In the genomic region with DNA sequence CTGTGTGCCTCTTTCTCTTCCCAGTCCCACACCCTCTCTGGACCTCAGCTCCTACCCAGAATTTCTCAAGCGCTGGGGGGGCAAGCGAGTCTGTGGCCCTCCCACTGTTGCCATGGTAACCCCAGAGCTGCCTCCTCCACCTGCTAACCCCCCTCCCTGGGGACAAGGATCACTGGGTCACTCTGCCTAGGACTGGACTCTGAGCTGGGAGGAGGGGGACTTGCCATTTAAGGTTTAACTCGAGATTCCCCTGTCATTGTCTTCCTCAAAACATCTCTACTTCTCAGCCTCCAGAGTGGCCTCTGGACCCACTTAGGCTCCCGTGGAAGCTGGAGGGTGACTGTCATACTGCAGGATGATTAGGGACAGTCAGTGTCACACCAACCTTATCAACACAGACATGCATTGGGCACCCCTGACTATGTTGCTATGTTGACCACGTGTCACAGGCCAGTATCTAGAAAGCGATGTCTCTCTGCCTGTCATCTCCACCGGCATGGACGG, we compare ENCODE assay signal across 1 cellular context.
TF ChIP-seq lines count a peak whose summit lies in the region.

No MANE protein-coding gene starts in this region.

TF ChIP-seq in HepG2, 621 proteins besides CTCF, POLR2A, EP300 and RAD21 (continued from another document and continues in another):
- TF ChIP-seq, protein P1, sequence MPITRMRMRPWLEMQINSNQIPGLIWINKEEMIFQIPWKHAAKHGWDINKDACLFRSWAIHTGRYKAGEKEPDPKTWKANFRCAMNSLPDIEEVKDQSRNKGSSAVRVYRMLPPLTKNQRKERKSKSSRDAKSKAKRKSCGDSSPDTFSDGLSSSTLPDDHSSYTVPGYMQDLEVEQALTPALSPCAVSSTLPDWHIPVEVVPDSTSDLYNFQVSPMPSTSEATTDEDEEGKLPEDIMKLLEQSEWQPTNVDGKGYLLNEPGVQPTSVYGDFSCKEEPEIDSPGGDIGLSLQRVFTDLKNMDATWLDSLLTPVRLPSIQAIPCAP (CRISPR knock-in tag; IDR thresholded peaks at IDR 0.05; ENCODE audit: low read depth), result no peak
- peak; percentile 85 for TF ChIP-seq RXRA (CRISPR knock-in tag; IDR thresholded peaks at IDR 0.05)
- TF ChIP-seq SOX6 (IDR thresholded peaks at IDR 0.05), result no peak
- peak; percentile 80 for TF ChIP-seq SOX6 (CRISPR knock-in tag; IDR thresholded peaks at IDR 0.05)
- TF ChIP-seq ZNF558 (CRISPR knock-in tag; IDR thresholded peaks at IDR 0.05; ENCODE audit: borderline replicate concordance), result no peak
- TF ChIP-seq CAMTA2 (CRISPR knock-in tag; IDR thresholded peaks at IDR 0.05; ENCODE audit: borderline replicate concordance), result no peak
- no peak for TF ChIP-seq DNMT3B (CRISPR knock-in tag; conservative IDR thresholded peaks at IDR 0.05)
- TF ChIP-seq ZNF350 (CRISPR knock-in tag; IDR thresholded peaks at IDR 0.05; ENCODE audit: borderline replicate concordance, low read depth), result peak; percentile 39; the same call in 1 of the 2 replicates
- no peak for TF ChIP-seq RORA (CRISPR knock-in tag; IDR thresholded peaks at IDR 0.05)
- peak; percentile 38 for TF ChIP-seq SKI (IDR thresholded peaks at IDR 0.05; ENCODE audit: partially characterized antibody)
- no peak for TF ChIP-seq IKZF4 (CRISPR knock-in tag; IDR thresholded peaks at IDR 0.05; ENCODE audit: borderline replicate concordance, low read depth, not compliant biosample characterization)
- TF ChIP-seq ZNF546 (CRISPR knock-in tag; conservative IDR thresholded peaks at IDR 0.05), result no peak
- TF ChIP-seq RBM22 (optimal IDR thresholded peaks at IDR 0.05; ENCODE audit: low read length), result no peak
- TF ChIP-seq, protein P2, sequence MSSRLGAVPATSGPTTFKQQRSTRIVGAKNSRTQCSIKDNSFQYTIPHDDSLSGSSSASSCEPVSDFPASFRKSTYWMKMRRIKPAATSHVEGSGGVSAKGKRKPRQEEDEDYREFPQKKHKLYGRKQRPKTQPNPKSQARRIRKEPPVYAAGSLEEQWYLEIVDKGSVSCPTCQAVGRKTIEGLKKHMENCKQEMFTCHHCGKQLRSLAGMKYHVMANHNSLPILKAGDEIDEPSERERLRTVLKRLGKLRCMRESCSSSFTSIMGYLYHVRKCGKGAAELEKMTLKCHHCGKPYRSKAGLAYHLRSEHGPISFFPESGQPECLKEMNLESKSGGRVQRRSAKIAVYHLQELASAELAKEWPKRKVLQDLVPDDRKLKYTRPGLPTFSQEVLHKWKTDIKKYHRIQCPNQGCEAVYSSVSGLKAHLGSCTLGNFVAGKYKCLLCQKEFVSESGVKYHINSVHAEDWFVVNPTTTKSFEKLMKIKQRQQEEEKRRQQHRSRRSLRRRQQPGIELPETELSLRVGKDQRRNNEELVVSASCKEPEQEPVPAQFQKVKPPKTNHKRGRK (CRISPR knock-in tag; IDR thresholded peaks at IDR 0.05), result no peak
- no peak for TF ChIP-seq ZFP37 (CRISPR knock-in tag; IDR thresholded peaks at IDR 0.05; ENCODE audit: borderline replicate concordance)
- TF ChIP-seq, protein P3, sequence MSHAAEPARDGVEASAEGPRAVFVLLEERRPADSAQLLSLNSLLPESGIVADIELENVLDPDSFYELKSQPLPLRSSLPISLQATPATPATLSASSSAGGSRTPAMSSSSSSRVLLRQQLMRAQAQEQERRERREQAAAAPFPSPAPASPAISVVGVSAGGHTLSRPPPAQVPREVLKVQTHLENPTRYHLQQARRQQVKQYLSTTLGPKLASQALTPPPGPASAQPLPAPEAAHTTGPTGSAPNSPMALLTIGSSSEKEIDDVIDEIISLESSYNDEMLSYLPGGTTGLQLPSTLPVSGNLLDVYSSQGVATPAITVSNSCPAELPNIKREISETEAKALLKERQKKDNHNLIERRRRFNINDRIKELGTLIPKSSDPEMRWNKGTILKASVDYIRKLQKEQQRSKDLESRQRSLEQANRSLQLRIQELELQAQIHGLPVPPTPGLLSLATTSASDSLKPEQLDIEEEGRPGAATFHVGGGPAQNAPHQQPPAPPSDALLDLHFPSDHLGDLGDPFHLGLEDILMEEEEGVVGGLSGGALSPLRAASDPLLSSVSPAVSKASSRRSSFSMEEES (CRISPR knock-in tag; IDR thresholded peaks at IDR 0.05), result no peak
- no peak for TF ChIP-seq BHLHE40 (IDR thresholded peaks at IDR 0.05; ENCODE audit: low read length)
- peak; percentile 63; the same call in 1 of the 2 replicates for TF ChIP-seq YEATS4 (CRISPR knock-in tag; IDR thresholded peaks at IDR 0.05; ENCODE audit: borderline replicate concordance)
- no peak for TF ChIP-seq ZBTB21 (CRISPR knock-in tag; IDR thresholded peaks at IDR 0.05)
- TF ChIP-seq ZNF737 (CRISPR knock-in tag; IDR thresholded peaks at IDR 0.05; ENCODE audit: borderline replicate concordance), result no peak
- no peak for TF ChIP-seq ZNF616 (CRISPR knock-in tag; IDR thresholded peaks at IDR 0.05; ENCODE audit: low read depth)
- no peak for TF ChIP-seq FOXA1 (IDR thresholded peaks at IDR 0.05)
- no peak for TF ChIP-seq FOXA1 (CRISPR knock-in tag; IDR thresholded peaks at IDR 0.05)
- no peak for TF ChIP-seq ZNF75D (CRISPR knock-in tag; IDR thresholded peaks at IDR 0.05; ENCODE audit: borderline replicate concordance)
- TF ChIP-seq, protein P4, sequence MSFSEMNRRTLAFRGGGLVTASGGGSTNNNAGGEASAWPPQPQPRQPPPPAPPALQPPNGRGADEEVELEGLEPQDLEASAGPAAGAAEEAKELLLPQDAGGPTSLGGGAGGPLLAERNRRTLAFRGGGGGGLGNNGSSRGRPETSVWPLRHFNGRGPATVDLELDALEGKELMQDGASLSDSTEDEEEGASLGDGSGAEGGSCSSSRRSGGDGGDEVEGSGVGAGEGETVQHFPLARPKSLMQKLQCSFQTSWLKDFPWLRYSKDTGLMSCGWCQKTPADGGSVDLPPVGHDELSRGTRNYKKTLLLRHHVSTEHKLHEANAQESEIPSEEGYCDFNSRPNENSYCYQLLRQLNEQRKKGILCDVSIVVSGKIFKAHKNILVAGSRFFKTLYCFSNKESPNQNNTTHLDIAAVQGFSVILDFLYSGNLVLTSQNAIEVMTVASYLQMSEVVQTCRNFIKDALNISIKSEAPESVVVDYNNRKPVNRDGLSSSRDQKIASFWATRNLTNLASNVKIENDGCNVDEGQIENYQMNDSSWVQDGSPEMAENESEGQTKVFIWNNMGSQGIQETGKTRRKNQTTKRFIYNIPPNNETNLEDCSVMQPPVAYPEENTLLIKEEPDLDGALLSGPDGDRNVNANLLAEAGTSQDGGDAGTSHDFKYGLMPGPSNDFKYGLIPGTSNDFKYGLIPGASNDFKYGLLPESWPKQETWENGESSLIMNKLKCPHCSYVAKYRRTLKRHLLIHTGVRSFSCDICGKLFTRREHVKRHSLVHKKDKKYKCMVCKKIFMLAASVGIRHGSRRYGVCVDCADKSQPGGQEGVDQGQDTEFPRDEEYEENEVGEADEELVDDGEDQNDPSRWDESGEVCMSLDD (CRISPR knock-in tag; IDR thresholded peaks at IDR 0.05; ENCODE audit: borderline replicate concordance), result no peak
- TF ChIP-seq, protein P5, sequence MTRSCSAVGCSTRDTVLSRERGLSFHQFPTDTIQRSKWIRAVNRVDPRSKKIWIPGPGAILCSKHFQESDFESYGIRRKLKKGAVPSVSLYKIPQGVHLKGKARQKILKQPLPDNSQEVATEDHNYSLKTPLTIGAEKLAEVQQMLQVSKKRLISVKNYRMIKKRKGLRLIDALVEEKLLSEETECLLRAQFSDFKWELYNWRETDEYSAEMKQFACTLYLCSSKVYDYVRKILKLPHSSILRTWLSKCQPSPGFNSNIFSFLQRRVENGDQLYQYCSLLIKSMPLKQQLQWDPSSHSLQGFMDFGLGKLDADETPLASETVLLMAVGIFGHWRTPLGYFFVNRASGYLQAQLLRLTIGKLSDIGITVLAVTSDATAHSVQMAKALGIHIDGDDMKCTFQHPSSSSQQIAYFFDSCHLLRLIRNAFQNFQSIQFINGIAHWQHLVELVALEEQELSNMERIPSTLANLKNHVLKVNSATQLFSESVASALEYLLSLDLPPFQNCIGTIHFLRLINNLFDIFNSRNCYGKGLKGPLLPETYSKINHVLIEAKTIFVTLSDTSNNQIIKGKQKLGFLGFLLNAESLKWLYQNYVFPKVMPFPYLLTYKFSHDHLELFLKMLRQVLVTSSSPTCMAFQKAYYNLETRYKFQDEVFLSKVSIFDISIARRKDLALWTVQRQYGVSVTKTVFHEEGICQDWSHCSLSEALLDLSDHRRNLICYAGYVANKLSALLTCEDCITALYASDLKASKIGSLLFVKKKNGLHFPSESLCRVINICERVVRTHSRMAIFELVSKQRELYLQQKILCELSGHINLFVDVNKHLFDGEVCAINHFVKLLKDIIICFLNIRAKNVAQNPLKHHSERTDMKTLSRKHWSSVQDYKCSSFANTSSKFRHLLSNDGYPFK (CRISPR knock-in tag; IDR thresholded peaks at IDR 0.05; ENCODE audit: borderline replicate concordance), result no peak
- no peak for TF ChIP-seq POLR2AphosphoS5 (IDR thresholded peaks at IDR 0.05; ENCODE audit: low read depth, low read length)
- TF ChIP-seq BCL6 (CRISPR knock-in tag; IDR thresholded peaks at IDR 0.05), result peak; percentile 65
- TF ChIP-seq ZFP36L1 (CRISPR knock-in tag; IDR thresholded peaks at IDR 0.05), result no peak
- TF ChIP-seq, protein P6, sequence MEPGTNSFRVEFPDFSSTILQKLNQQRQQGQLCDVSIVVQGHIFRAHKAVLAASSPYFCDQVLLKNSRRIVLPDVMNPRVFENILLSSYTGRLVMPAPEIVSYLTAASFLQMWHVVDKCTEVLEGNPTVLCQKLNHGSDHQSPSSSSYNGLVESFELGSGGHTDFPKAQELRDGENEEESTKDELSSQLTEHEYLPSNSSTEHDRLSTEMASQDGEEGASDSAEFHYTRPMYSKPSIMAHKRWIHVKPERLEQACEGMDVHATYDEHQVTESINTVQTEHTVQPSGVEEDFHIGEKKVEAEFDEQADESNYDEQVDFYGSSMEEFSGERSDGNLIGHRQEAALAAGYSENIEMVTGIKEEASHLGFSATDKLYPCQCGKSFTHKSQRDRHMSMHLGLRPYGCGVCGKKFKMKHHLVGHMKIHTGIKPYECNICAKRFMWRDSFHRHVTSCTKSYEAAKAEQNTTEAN (CRISPR knock-in tag; conservative IDR thresholded peaks at IDR 0.05), result no peak
- no peak for TF ChIP-seq ZNF333 (CRISPR knock-in tag; IDR thresholded peaks at IDR 0.05; ENCODE audit: borderline replicate concordance)
- no peak for TF ChIP-seq HOXD1 (CRISPR knock-in tag; IDR thresholded peaks at IDR 0.05)
- TF ChIP-seq, protein P7, sequence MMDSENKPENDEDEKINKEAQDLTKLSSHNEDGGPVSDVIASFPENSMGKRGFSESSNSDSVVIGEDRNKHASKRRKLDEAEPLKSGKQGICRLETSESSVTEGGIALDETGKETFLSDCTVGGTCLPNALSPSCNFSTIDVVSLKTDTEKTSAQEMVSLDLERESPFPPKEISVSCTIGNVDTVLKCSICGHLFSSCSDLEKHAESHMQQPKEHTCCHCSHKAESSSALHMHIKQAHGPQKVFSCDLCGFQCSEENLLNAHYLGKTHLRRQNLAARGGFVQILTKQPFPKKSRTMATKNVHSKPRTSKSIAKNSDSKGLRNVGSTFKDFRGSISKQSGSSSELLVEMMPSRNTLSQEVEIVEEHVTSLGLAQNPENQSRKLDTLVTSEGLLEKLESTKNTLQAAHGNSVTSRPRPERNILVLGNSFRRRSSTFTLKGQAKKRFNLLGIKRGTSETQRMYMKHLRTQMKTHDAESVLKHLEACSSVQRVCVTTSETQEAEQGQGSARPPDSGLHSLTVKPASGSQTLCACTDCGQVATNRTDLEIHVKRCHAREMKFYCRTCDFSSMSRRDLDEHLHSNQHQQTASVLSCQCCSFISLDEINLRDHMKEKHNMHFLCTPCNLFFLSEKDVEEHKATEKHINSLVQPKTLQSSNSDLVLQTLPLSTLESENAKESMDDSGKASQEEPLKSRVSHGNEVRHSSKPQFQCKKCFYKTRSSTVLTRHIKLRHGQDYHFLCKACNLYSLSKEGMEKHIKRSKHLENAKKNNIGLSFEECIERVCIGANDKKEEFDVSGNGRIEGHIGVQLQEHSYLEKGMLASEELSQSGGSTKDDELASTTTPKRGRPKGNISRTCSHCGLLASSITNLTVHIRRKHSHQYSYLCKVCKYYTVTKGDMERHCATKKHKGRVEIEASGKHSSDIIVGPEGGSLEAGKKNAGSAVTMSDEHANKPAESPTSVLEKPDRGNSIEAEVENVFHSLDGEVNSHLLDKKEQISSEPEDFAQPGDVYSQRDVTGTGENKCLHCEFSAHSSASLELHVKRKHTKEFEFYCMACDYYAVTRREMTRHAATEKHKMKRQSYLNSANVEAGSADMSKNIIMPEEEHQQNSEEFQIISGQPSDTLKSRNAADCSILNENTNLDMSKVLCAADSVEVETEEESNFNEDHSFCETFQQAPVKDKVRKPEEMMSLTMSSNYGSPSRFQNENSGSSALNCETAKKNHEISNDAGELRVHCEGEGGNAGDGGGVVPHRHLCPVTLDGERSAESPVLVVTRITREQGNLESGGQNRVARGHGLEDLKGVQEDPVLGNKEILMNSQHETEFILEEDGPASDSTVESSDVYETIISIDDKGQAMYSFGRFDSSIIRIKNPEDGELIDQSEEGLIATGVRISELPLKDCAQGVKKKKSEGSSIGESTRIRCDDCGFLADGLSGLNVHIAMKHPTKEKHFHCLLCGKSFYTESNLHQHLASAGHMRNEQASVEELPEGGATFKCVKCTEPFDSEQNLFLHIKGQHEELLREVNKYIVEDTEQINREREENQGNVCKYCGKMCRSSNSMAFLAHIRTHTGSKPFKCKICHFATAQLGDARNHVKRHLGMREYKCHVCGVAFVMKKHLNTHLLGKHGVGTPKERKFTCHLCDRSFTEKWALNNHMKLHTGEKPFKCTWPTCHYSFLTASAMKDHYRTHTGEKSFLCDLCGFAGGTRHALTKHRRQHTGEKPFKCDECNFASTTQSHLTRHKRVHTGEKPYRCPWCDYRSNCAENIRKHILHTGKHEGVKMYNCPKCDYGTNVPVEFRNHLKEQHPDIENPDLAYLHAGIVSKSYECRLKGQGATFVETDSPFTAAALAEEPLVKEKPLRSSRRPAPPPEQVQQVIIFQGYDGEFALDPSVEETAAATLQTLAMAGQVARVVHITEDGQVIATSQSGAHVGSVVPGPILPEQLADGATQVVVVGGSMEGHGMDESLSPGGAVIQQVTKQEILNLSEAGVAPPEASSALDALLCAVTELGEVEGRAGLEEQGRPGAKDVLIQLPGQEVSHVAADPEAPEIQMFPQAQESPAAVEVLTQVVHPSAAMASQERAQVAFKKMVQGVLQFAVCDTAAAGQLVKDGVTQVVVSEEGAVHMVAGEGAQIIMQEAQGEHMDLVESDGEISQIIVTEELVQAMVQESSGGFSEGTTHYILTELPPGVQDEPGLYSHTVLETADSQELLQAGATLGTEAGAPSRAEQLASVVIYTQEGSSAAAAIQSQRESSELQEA (CRISPR knock-in tag; IDR thresholded peaks at IDR 0.05; ENCODE audit: not compliant biosample characterization), result no peak
- TF ChIP-seq, protein P8, sequence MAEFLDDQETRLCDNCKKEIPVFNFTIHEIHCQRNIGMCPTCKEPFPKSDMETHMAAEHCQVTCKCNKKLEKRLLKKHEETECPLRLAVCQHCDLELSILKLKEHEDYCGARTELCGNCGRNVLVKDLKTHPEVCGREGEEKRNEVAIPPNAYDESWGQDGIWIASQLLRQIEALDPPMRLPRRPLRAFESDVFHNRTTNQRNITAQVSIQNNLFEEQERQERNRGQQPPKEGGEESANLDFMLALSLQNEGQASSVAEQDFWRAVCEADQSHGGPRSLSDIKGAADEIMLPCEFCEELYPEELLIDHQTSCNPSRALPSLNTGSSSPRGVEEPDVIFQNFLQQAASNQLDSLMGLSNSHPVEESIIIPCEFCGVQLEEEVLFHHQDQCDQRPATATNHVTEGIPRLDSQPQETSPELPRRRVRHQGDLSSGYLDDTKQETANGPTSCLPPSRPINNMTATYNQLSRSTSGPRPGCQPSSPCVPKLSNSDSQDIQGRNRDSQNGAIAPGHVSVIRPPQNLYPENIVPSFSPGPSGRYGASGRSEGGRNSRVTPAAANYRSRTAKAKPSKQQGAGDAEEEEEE (CRISPR knock-in tag; IDR thresholded peaks at IDR 0.05; ENCODE audit: borderline replicate concordance), result no peak
- TF ChIP-seq NR2F1 (CRISPR knock-in tag; IDR thresholded peaks at IDR 0.05), result peak; percentile 45 to 55; a peak in 3 of 4 replicates
- no peak for TF ChIP-seq REL (CRISPR knock-in tag; conservative IDR thresholded peaks at IDR 0.05)
- no peak for TF ChIP-seq TOE1 (CRISPR knock-in tag; IDR thresholded peaks at IDR 0.05)
- TF ChIP-seq MXD4 (CRISPR knock-in tag; IDR thresholded peaks at IDR 0.05), result peak; percentile 83; the same call in 1 of the 2 replicates
